In genomic region chr16:57299009-57299718, GRCh38 we compare ENCODE assay signal across 8 cellular contexts. TPM values are rescaled to one million over a fixed set of nuclear protein-coding genes. Genes with fewer than 3 reads are reported as not detected.
DNase-seq lines count a peak whose midpoint lies in the region; ATAC-seq, FAIRE-seq and TF ChIP-seq lines count a peak whose summit lies in the region.

No MANE protein-coding gene starts in this region.

- no peak for FAIRE-seq in bronchial epithelial cell (lab: Jason Lieb, UNC)

- WGBS in tibial nerve, 2 donors: 8 to 13% methylated on average over 14 of the region's 14 CpGs

- H3K36me3 ChIP-seq in bronchial epithelial cell (ENCODE audit: control insufficient read depth, insufficient read depth, low read length): no peaks in the 10 kb centered on the region
- no peaks in the 10 kb centered on the region for H3K36me3 ChIP-seq in lower lobe of right lung
- no peaks in the 10 kb centered on the region for H3K36me3 ChIP-seq in tibial nerve

- H3K4me3 ChIP-seq in AG09309 (ENCODE audit: control insufficient read depth, low read depth, low read length) (peak overlapping the region; percentile 49), bronchial epithelial cell (ENCODE audit: low read depth, low read length) (peak overlapping the region; percentile 37), lower lobe of right lung (peak overlapping the region; percentile 56), tibial nerve (peak overlapping the region; percentile 33 to 50 (median 42))

- no peaks in the 10 kb centered on the region for H3K9me3 ChIP-seq in lower lobe of right lung
- no peaks in the 10 kb centered on the region for H3K9me3 ChIP-seq in tibial nerve

- H3K27me3 ChIP-seq in bronchial epithelial cell (ENCODE audit: control insufficient read depth, insufficient read depth, low read length) (no peaks in the 10 kb centered on the region), lower lobe of right lung (ENCODE audit: low read depth) (no peaks in the 10 kb centered on the region), tibial nerve (no peaks in the 10 kb centered on the region)

- H3K27ac ChIP-seq in lower lobe of right lung (peak overlapping the region; percentile 85), tibial nerve (peak overlapping the region; percentile 84 to 98 (median 88))

- no peak for TF ChIP-seq CTCF in AG09309 (IDR thresholded peaks at IDR 0.05; ENCODE audit: control insufficient read depth, insufficient read depth, low read depth, low read length, missing control alignments)
- TF ChIP-seq CTCF in bronchial epithelial cell (IDR thresholded peaks at IDR 0.05; ENCODE audit: insufficient read depth, low read length, severe bottlenecking): no peak
- no peak for TF ChIP-seq CTCF in lower lobe of right lung (IDR thresholded peaks at IDR 0.05)
- no peak for TF ChIP-seq CTCF in tibial nerve (IDR thresholded peaks at IDR 0.05)

- TF ChIP-seq EP300 in tibial nerve (IDR thresholded peaks at IDR 0.05): no peak

- ATAC-seq in GM18505 (IDR thresholded peaks at IDR 0.05; ENCODE audit: unreplicated experiment): peak; percentile 28
- peak; percentile 30 for ATAC-seq in HG02943 (IDR thresholded peaks at IDR 0.05; ENCODE audit: low read depth, unreplicated experiment)
- ATAC-seq in lower lobe of right lung: peak; percentile 15 to 48

- peaks cover 27% of the 10 kb centered on the region for H3K4me1 ChIP-seq in lower lobe of right lung
- peaks cover 0 to 27% (median 13%) of the 10 kb centered on the region in 4 donors for H3K4me1 ChIP-seq in tibial nerve

- no peak for TF ChIP-seq POLR2A in GM18505 (IDR thresholded peaks at IDR 0.05; ENCODE audit: borderline replicate concordance, extremely low read depth, insufficient read depth, insufficient read length)
- no peak for TF ChIP-seq POLR2A in tibial nerve (IDR thresholded peaks at IDR 0.05)

- intact Hi-C loops in lower lobe of right lung (cut with DNase I): no loop called here

- DNase-seq in AG09309 (ENCODE audit: low read depth): no peak
- peak; percentile 74 to 90 for DNase-seq in NCI-H524 (lab: John Stamatoyannopoulos, UW)
- peak; percentile 75 for DNase-seq in bronchial epithelial cell (ENCODE audit: low read depth)
- DNase-seq in lower lobe of right lung: peak; percentile 59
- DNase-seq in tibial nerve (ENCODE audit: low spot score in 2 of 2): no peak
- DNase-seq in activated gamma-delta T cell (lab: John Stamatoyannopoulos, UW): no peak

RNA-seq across cellular contexts. Expression of gene PLLP, which starts 14.7 kb away (rescaled TPM):
- total RNA-seq in bronchial epithelial cell: 3.3 and 13.7 TPM in 2 replicates
- total RNA-seq in lower lobe of right lung: 77.5 TPM
- 100 to 1,000 TPM; 162 to 363 (median 321) TPM for total RNA-seq in tibial nerve

RNA-seq across cellular contexts. Expression of gene ARL2BP, which starts 54.1 kb away (rescaled TPM):
- total RNA-seq in bronchial epithelial cell (63.8 and 71.3 TPM in 2 replicates), lower lobe of right lung (58.1 TPM), tibial nerve (10 to 100 TPM; 54.0 to 63.8 (median 55.5) TPM)

RNA-seq across cellular contexts. Expression of gene CCL22, which starts 59.4 kb away (rescaled TPM):
- total RNA-seq in bronchial epithelial cell (under 0.01 TPM in 1 of 2 replicates, not detected in the other), lower lobe of right lung (2.0 TPM), tibial nerve (not detected)

Comparison
In these comparisons a context has a peak if more than half of its experiments do, and no peak if none do; other contexts are left out.
1. DNase-seq: peak in NCI-H524 (2 of 2), bronchial epithelial cell (single experiment) and lower lobe of right lung (single experiment); none in AG09309 (single experiment), tibial nerve (0 of 2) and activated gamma-delta T cell (single experiment).
2. Peak in every context shown above with its lines, with median percentiles within 50 percentile points of each other: H3K4me3 ChIP-seq and ATAC-seq.